ENCODE assay signal across 16 cellular contexts in genomic region chr9:33535541-33535940, GRCh38. TPM values are rescaled to one million over a fixed set of nuclear protein-coding genes. Genes with fewer than 3 reads are reported as not detected.
DNase-seq lines count a peak whose midpoint lies in the region; ATAC-seq, FAIRE-seq and TF ChIP-seq lines count a peak whose summit lies in the region.
"Had no signal": no experiment of that assay in that cellular context is flagged by ENCODE, and none has a peak within 500 bp of the region (broad histone marks: within the 10 kb centered on the region; RNA-seq: fewer than 3 reads in every experiment).

No MANE protein-coding gene starts in this region.

- no peaks in the 10 kb centered on the region for H3K27me3 Mint-ChIP-seq in osteocyte (ENCODE audit: unreplicated experiment)
- peaks cover 5% of the 10 kb centered on the region for H3K27me3 Mint-ChIP-seq in activated CD8-positive, alpha-beta T cell treated with anti-CD3 and anti-CD28 coated beads for 36 hours

- 75% methylated on average over 2 of the region's 2 CpGs for WGBS in A549 (ENCODE audit: missing lambda C conversion rate)
- WGBS in spleen, 5 donors, result 81 to 90% (median 84%) methylated on average over 2 of the region's 2 CpGs

- no TSS peak for BruUV-seq in HCT116 (replicated peaks; lab: Mats Ljungman, UMichigan)

- H3K4me3 Mint-ChIP-seq in osteocyte (ENCODE audit: unreplicated experiment), result no peak overlapping the region
- no peak overlapping the region for H3K4me3 Mint-ChIP-seq in activated CD8-positive, alpha-beta T cell treated with anti-CD3 and anti-CD28 coated beads for 36 hours
- H3K4me3 Mint-ChIP-seq: CD14-positive monocyte; CD8-positive, alpha-beta T cell had no signal

- peak overlapping the region in 1 of 2 experiments; percentile 71; a peak in 4 of 6 replicates for H3K27ac ChIP-seq in A549
- H3K27ac ChIP-seq in HCT116 (ENCODE audit: low read depth, low read length), result no peak overlapping the region
- no peak overlapping the region for H3K27ac ChIP-seq in spleen
- H3K27ac ChIP-seq: HL-60 had no signal

- FAIRE-seq in A549 (lab: Jason Lieb, UNC), result no peak
- peak; percentile 91 for FAIRE-seq in colon (lab: Jason Lieb, UNC)
- FAIRE-seq: GM12878, H1 had no signal

- H3K4me3 ChIP-seq in A549, result no peak overlapping the region
- H3K4me3 ChIP-seq in HCT116 (replicated peaks in 1 of 2; ENCODE audit: low read depth in 1 of 2, low read length in 2 of 2), result no peak overlapping the region
- H3K4me3 ChIP-seq in spleen, result no peak overlapping the region
- H3K4me3 ChIP-seq: GM12878, HAP-1 had no signal

- H4K20me1 ChIP-seq in HCT116 (ENCODE audit: insufficient read depth), result no peaks in the 10 kb centered on the region

- H3K4me1 ChIP-seq in A549 (peaks cover 13% of the 10 kb centered on the region), HCT116 (ENCODE audit: control insufficient read depth in 1 of 2, insufficient read depth in 2 of 2, low read length in 2 of 2) (peaks cover 0 to 4% of the 10 kb centered on the region in 2 experiments; a peak in 2 of 4 replicates), spleen (no peaks in the 10 kb centered on the region)
- H3K4me1 ChIP-seq: Caco-2 had no signal

- H3K9me3 ChIP-seq in A549, result no peaks in the 10 kb centered on the region
- no peaks in the 10 kb centered on the region for H3K9me3 ChIP-seq in HCT116 (ENCODE audit: control insufficient read depth in 1 of 2, insufficient read depth in 1 of 2, low read depth in 1 of 2, low read length in 2 of 2)
- no peaks in the 10 kb centered on the region for H3K9me3 ChIP-seq in spleen
- H3K9me3 ChIP-seq: Caco-2, HAP-1 had no signal

- peaks cover 8% of the 10 kb centered on the region for H3K4me1 Mint-ChIP-seq in osteocyte (ENCODE audit: unreplicated experiment)
- no peaks in the 10 kb centered on the region for H3K4me1 Mint-ChIP-seq in activated CD8-positive, alpha-beta T cell treated with anti-CD3 and anti-CD28 coated beads for 36 hours (ENCODE audit: low read depth)
- H3K4me1 Mint-ChIP-seq: CD14-positive monocyte had no signal

- no peak for TF ChIP-seq EP300 in A549 (IDR thresholded peaks at IDR 0.05)

- RAD21 ChIA-PET in HCT116 (lab: Charles Lee; ENCODE audit: low non-redundant PET in 1 of 2, low total read pairs in 2 of 2, uncharacterized antibody in 2 of 2, unreplicated experiment in 2 of 2), result no interaction called here

- no peaks in the 10 kb centered on the region for H3K79me2 ChIP-seq in HCT116 (ENCODE audit: insufficient read depth, low read length)

- CTCF ChIA-PET in A549 (lab: Yijun Ruan, JAX), result interaction anchor here (2.4 kb wide), 1 partner anchor 12 kb away, joined by 8 read pairs; the partner anchor contains the start of gene ANKRD18B
- CTCF ChIA-PET in HCT116 (lab: Charles Lee), result no interaction called here
- CTCF ChIA-PET in activated CD8-positive, alpha-beta T cell treated with anti-CD3 and anti-CD28 coated beads for 36 hours (lab: Charles Lee), result no interaction called here

- H3K36me3 Mint-ChIP-seq in osteocyte (ENCODE audit: unreplicated experiment), result peaks cover 4% of the 10 kb centered on the region
- no peaks in the 10 kb centered on the region for H3K36me3 Mint-ChIP-seq in activated CD8-positive, alpha-beta T cell treated with anti-CD3 and anti-CD28 coated beads for 36 hours (ENCODE audit: low read depth)
- H3K36me3 Mint-ChIP-seq: CD14-positive monocyte; CD8-positive, alpha-beta T cell had no signal

- H3K27me3 ChIP-seq in HCT116 (ENCODE audit: insufficient read depth, low read length) (no peaks in the 10 kb centered on the region), spleen (replicated peaks in 1 of 7) (peaks cover 0 to 6% (median 0%) of the 10 kb centered on the region in 7 donors)

- TF ChIP-seq POLR2A in A549 (IDR thresholded peaks at IDR 0.05; ENCODE audit: low read length) (no peak), HCT116 (IDR thresholded peaks at IDR 0.05; ENCODE audit: borderline replicate concordance, extremely low read depth, insufficient read depth, insufficient read length) (no peak), spleen (IDR thresholded peaks at IDR 0.05) (no peak)

- no peak for TF ChIP-seq CTCF in A549 (IDR thresholded peaks at IDR 0.05)
- TF ChIP-seq CTCF in HCT116 (IDR thresholded peaks at IDR 0.05 in 2 of 3, conservative IDR thresholded peaks at IDR 0.05 in 1 of 3; ENCODE audit: borderline replicate concordance in 1 of 3, insufficient read depth in 1 of 3, low read depth in 2 of 3, low read length in 2 of 3), result no peak
- TF ChIP-seq CTCF in osteocyte (IDR thresholded peaks at IDR 0.05), result no peak
- no peak for TF ChIP-seq CTCF in spleen (IDR thresholded peaks at IDR 0.05 in 8 of 11, conservative IDR thresholded peaks at IDR 0.05 in 3 of 11)
- TF ChIP-seq CTCF in activated CD8-positive, alpha-beta T cell treated with anti-CD3 and anti-CD28 coated beads for 36 hours (IDR thresholded peaks at IDR 0.05), result no peak

- H3K4me2 ChIP-seq in A549 (peak overlapping the region; percentile 56), HCT116 (ENCODE audit: low read length) (peak overlapping the region; percentile 35; the same call in 1 of the 2 replicates)

- H3K9me3 Mint-ChIP-seq in osteocyte (ENCODE audit: unreplicated experiment), result no peaks in the 10 kb centered on the region
- H3K9me3 Mint-ChIP-seq in activated CD8-positive, alpha-beta T cell treated with anti-CD3 and anti-CD28 coated beads for 36 hours, result no peaks in the 10 kb centered on the region
- H3K9me3 Mint-ChIP-seq: CD8-positive, alpha-beta T cell had no signal

- intact Hi-C loops in HCT116 (cut with micrococcal nuclease) (no loop called here), spleen (cut with DNase I; ENCODE audit: low total_unique reads) (no loop called here)
- intact Hi-C loops in activated CD8-positive, alpha-beta T cell treated with anti-CD3 and anti-CD28 coated beads for 36 hours (cut with micrococcal nuclease), result no loop called here

- no peak overlapping the region for H2AFZ ChIP-seq in HCT116 (ENCODE audit: low read depth, low read length, poor library complexity, severe bottlenecking)

- POLR2A ChIA-PET in A549 (lab: Yijun Ruan, JAX) (no interaction called here), HCT116 (lab: Charles Lee) (no interaction called here)
- POLR2A ChIA-PET in activated CD8-positive, alpha-beta T cell treated with anti-CD3 and anti-CD28 coated beads for 36 hours (lab: Charles Lee), result no interaction called here

- ATAC-seq in A549 (no peak; a peak in 2 of 6 replicates), HCT116 (no peak)
- ATAC-seq in activated CD8-positive, alpha-beta T cell treated with anti-CD3 and anti-CD28 coated beads for 36 hours, result no peak
- ATAC-seq: CD8-positive, alpha-beta T cell had no signal

- DNase-seq in A549 (ENCODE audit: low read depth in 1 of 2, low spot score in 1 of 2) (no peak), HCT116 (ENCODE audit: low read depth, low spot score) (no peak), osteocyte (ENCODE audit: extremely low spot score, unreplicated experiment) (no peak), spleen (no peak)
- DNase-seq in activated T-cell treated with anti-CD3 and anti-CD28 coated beads, Interleukin-2, amount 50 U/mL, for 1 hour, result no peak
- no peak for DNase-seq in activated CD8-positive, alpha-beta T cell treated with anti-CD3 and anti-CD28 coated beads for 36 hours
- no peak for DNase-seq in stimulated activated CD8-positive, alpha-beta memory T cell treated with anti-CD3 and anti-CD28 coated beads, Interleukin-4, amount 100 ng/mL, for 48 hours
- DNase-seq: 8988T; Caco-2; CD8-positive, alpha-beta T cell had no signal

- no peaks in the 10 kb centered on the region for H3K9me2 ChIP-seq in HCT116 (ENCODE audit: insufficient read depth)

- TF ChIP-seq RAD21 in A549 (conservative IDR thresholded peaks at IDR 0.05 in 1 of 2, IDR thresholded peaks at IDR 0.05 in 1 of 2), result no peak
- TF ChIP-seq RAD21 in HCT116 (IDR thresholded peaks at IDR 0.05; ENCODE audit: low read depth), result no peak

- peak overlapping the region; percentile 85 for H3K27ac Mint-ChIP-seq in osteocyte (ENCODE audit: unreplicated experiment)
- H3K27ac Mint-ChIP-seq in activated CD8-positive, alpha-beta T cell treated with anti-CD3 and anti-CD28 coated beads for 36 hours, result no peak overlapping the region
- H3K27ac Mint-ChIP-seq: CD14-positive monocyte; CD8-positive, alpha-beta T cell had no signal

- no peak overlapping the region for H3K9ac ChIP-seq in HCT116 (ENCODE audit: low read length)

- H3K36me3 ChIP-seq in HCT116 (ENCODE audit: control insufficient read depth in 1 of 2, insufficient read depth in 2 of 2, low read length in 2 of 2) (no peaks in the 10 kb centered on the region), spleen (no peaks in the 10 kb centered on the region)

TF ChIP-seq in A549, 52 proteins besides CTCF, POLR2A, EP300 and RAD21 (continues in another document):
- TF ChIP-seq SMC3 (IDR thresholded peaks at IDR 0.05), result no peak
- no peak for TF ChIP-seq RFX5 (IDR thresholded peaks at IDR 0.05)
- no peak for TF ChIP-seq USF2 (IDR thresholded peaks at IDR 0.05)
- no peak for TF ChIP-seq TFCP2L1 (CRISPR knock-in tag; IDR thresholded peaks at IDR 0.05)

TF ChIP-seq in HCT116, 20 proteins besides CTCF, POLR2A, EP300 and RAD21 (continues in another document):
- TF ChIP-seq JUND (IDR thresholded peaks at IDR 0.05) (no peak), YY1 (IDR thresholded peaks at IDR 0.05; ENCODE audit: extremely low read depth, insufficient replicate concordance, low read depth, low read length) (no peak), ELF1 (IDR thresholded peaks at IDR 0.05; ENCODE audit: borderline replicate concordance, low read depth) (no peak), FOSL1 (IDR thresholded peaks at IDR 0.05; ENCODE audit: low read depth) (no peak), SRF (IDR thresholded peaks at IDR 0.05; ENCODE audit: low read depth) (no peak), ATF3 (IDR thresholded peaks at IDR 0.05) (no peak)

RNA-seq across cellular contexts. Expression of gene ANKRD18B, which starts 11.5 kb away (rescaled TPM):
- polyA plus RNA-seq in A549 (2011; rRNA removed) (11.3 and 12.6 TPM in 2 replicates), A549 (2017; fragmentation: RNase III; extraction: RNeasy Plus Mini Kit Qiagen cat#74134 plus additional on column Dnase treatment) (4.2 to 5.6 TPM (median 4.6 TPM) in 3 replicates), spleen (under 1 TPM in 1 of 3 donors, not detected in 2; 0.02 TPM)
- polyA plus RNA-seq in A549 (2012; cell fraction: cytosol; rRNA removed), result 2.4 and 2.6 TPM in 2 replicates
- polyA plus RNA-seq in A549 (2012; cell fraction: nucleus; rRNA removed), result 1.5 and 2.4 TPM in 2 replicates
- 8.6 and 11.4 TPM in 2 replicates for polyA minus RNA-seq in A549 (2011; rRNA and poly(A)+ RNA removed)
- total RNA-seq in HCT116 (2021; ENCODE audit: unreplicated experiment) (3.9 TPM), osteocyte (13.8 and 15.3 TPM in 2 replicates), spleen (1 to 10 TPM in 1 of 7 donors, not detected in 6; 1.7 TPM)
- 1.1 and 1.6 TPM in 2 replicates for polyA plus RNA-seq in HCT116 (2012)
- total RNA-seq in activated CD8-positive, alpha-beta T cell treated with anti-CD3 and anti-CD28 coated beads for 36 hours, result under 1 TPM in 1 of 2 experiments, not detected in 1; 0.56 TPM
- total RNA-seq: CD8-positive, alpha-beta T cell; GM12878 had no signal
- polyA plus RNA-seq: CD14-positive monocyte, GM12878 had no signal
